26 cellular contexts compared by ENCODE assay signal in genomic region chr3:9855594-9855993, GRCh38. TPM values are rescaled to one million over a fixed set of nuclear protein-coding genes. Genes with fewer than 3 reads are reported as not detected.
"Had no signal": no experiment of that assay in that cellular context is flagged by ENCODE, and none has a peak within 500 bp of the region (broad histone marks: within the 10 kb centered on the region; RNA-seq: fewer than 3 reads in every experiment).

No MANE protein-coding gene starts in this region.

- DNase-seq: effector CD8-positive, alpha-beta T cell; endodermal cell; foreskin keratinocyte; heart right ventricle; hippocampal formation; left ventricle myocardium superior; nephron progenitor cell; nucleus accumbens; pancreas; right lobe of liver; small intestine; stimulated activated CD4-positive, alpha-beta T cell treated with anti-CD3 and anti-CD28 coated beads, Interleukin-15, amount 100 ng/mL, for 24 hours; stimulated activated CD4-positive, alpha-beta T cell treated with anti-CD3 and anti-CD28 coated beads, Interleukin-2, amount 100 ng/mL, for 48 hours; stimulated activated naive B cell treated with anti-CD40 and anti-IgM and Interleukin-4, amounts not matched to agents 10 μg/mL and 1 μg/mL and 100 μg/mL, for 72 hours; upper lobe of right lung; uterus had no signal

- H3K27me3 Mint-ChIP-seq: stimulated activated naive CD8-positive, alpha-beta T cell treated with anti-CD3 and anti-CD28 coated beads, Interleukin-15, Interleukin-2, amounts not matched to agents 100 ng/mL and 50 ng/mL, for 24 hours had no signal

- H3K27ac Mint-ChIP-seq: dendritic cell treated with granulocyte-macrophage colony-stimulating factor and Interleukin-4, amounts not matched to agents 40 ng/mL and 50 ng/mL, for 4 days; endodermal cell; nephron progenitor cell; progenitor cell of endocrine pancreas; stimulated activated naive B cell treated with anti-CD40 and anti-IgM and Interleukin-4, amounts not matched to agents 10 μg/mL and 1 μg/mL and 100 μg/mL, for 72 hours; stimulated activated naive CD8-positive, alpha-beta T cell treated with anti-CD3 and anti-CD28 coated beads, Interleukin-15, Interleukin-2, amounts not matched to agents 100 ng/mL and 50 ng/mL, for 24 hours had no signal

- H3K27me3 ChIP-seq: esophagus muscularis mucosa, foreskin keratinocyte, gastroesophageal sphincter, pancreas, right lobe of liver, tibial nerve, upper lobe of right lung, uterus had no signal

- H3K9me3 Mint-ChIP-seq: dendritic cell treated with granulocyte-macrophage colony-stimulating factor and Interleukin-4, amounts not matched to agents 40 ng/mL and 50 ng/mL, for 4 days; endodermal cell; nephron progenitor cell; stimulated activated naive B cell treated with anti-CD40 and anti-IgM and Interleukin-4, amounts not matched to agents 10 μg/mL and 1 μg/mL and 100 μg/mL, for 72 hours; stimulated activated naive CD8-positive, alpha-beta T cell treated with anti-CD3 and anti-CD28 coated beads, Interleukin-15, Interleukin-2, amounts not matched to agents 100 ng/mL and 50 ng/mL, for 24 hours had no signal

- H3K36me3 ChIP-seq: esophagus muscularis mucosa, gastroesophageal sphincter, heart right ventricle, lower lobe of right lung, pancreas, right lobe of liver, thoracic aorta, tibial nerve, upper lobe of right lung, uterus had no signal

- H3K4me1 ChIP-seq: esophagus muscularis mucosa, foreskin keratinocyte, gastroesophageal sphincter, pancreas, uterus had no signal

- H3K4me3 Mint-ChIP-seq: dendritic cell treated with granulocyte-macrophage colony-stimulating factor and Interleukin-4, amounts not matched to agents 40 ng/mL and 50 ng/mL, for 4 days; endodermal cell; nephron progenitor cell; stimulated activated naive B cell treated with anti-CD40 and anti-IgM and Interleukin-4, amounts not matched to agents 10 μg/mL and 1 μg/mL and 100 μg/mL, for 72 hours; stimulated activated naive CD8-positive, alpha-beta T cell treated with anti-CD3 and anti-CD28 coated beads, Interleukin-15, Interleukin-2, amounts not matched to agents 100 ng/mL and 50 ng/mL, for 24 hours had no signal

- H3K27ac ChIP-seq: esophagus muscularis mucosa, foreskin keratinocyte, gastroesophageal sphincter, heart right ventricle, lower lobe of right lung, pancreas, right lobe of liver, thoracic aorta, tibial nerve, upper lobe of right lung, uterus had no signal

- H3K4me3 ChIP-seq: esophagus muscularis mucosa, gastroesophageal sphincter, heart right ventricle, lower lobe of right lung, pancreas, right lobe of liver, thoracic aorta, tibial nerve, upper lobe of right lung, uterus had no signal

- H3K9me3 ChIP-seq: esophagus muscularis mucosa, gastroesophageal sphincter, heart right ventricle, lower lobe of right lung, pancreas, right lobe of liver, thoracic aorta, tibial nerve, upper lobe of right lung, uterus had no signal

- H3K36me3 Mint-ChIP-seq: stimulated activated naive B cell treated with anti-CD40 and anti-IgM and Interleukin-4, amounts not matched to agents 10 μg/mL and 1 μg/mL and 100 μg/mL, for 72 hours had no signal

- ATAC-seq: foreskin keratinocyte; gastroesophageal sphincter; heart right ventricle; left ventricle myocardium superior; lower lobe of right lung; pancreas; right lobe of liver; stimulated activated naive B cell treated with anti-CD40 and anti-IgM and Interleukin-4, amounts not matched to agents 10 μg/mL and 1 μg/mL and 100 μg/mL, for 72 hours; upper lobe of right lung had no signal

RNA-seq across cellular contexts. Expression of gene CIDEC, which starts 24.5 kb away (rescaled TPM):
- total RNA-seq: cerebellum, endodermal cell, epithelial cell of proximal tubule, foreskin keratinocyte, lower lobe of right lung, progenitor cell of endocrine pancreas, upper lobe of right lung had no signal
